Comparison of ENCODE assay signal across 2 cellular contexts in the genomic region with DNA sequence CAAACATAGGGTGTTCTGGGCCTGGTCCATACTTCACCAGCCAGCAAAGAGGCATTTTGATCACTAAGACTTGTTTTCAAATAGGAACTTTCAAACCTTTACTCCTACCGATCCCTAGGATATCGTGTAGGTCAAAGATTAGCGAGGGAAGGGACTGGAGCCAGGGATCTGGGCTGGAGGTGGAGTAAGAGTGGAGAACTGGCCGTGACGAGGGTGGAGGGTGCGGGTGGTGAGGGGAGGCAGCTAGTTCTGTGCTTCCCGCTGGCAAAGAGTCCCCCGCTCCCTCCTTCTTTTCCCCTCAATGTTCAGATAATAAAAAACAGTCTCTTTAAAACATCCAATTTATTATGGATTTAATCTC.
TF ChIP-seq lines count a peak whose summit lies in the region.

No MANE protein-coding gene starts in this region.

TF ChIP-seq in IMR-90, 13 proteins besides CTCF, POLR2A, EP300 and RAD21 (continued from another document):
- TF ChIP-seq MAZ (IDR thresholded peaks at IDR 0.05; ENCODE audit: borderline replicate concordance, low read depth, low read length) (no peak), FOS (IDR thresholded peaks at IDR 0.05; ENCODE audit: low read depth, low read length) (no peak), BHLHE40 (IDR thresholded peaks at IDR 0.05; ENCODE audit: low read depth, low read length) (no peak), NFE2L2 (IDR thresholded peaks at IDR 0.05; ENCODE audit: low read depth, low read length) (no peak), MXI1 (IDR thresholded peaks at IDR 0.05; ENCODE audit: borderline replicate concordance, low read depth, low read length) (no peak), SMC3 (IDR thresholded peaks at IDR 0.05; ENCODE audit: low read depth, low read length) (no peak), RFX5 (IDR thresholded peaks at IDR 0.05; ENCODE audit: low read depth, low read length) (no peak)
- TF ChIP-seq, protein P1, sequence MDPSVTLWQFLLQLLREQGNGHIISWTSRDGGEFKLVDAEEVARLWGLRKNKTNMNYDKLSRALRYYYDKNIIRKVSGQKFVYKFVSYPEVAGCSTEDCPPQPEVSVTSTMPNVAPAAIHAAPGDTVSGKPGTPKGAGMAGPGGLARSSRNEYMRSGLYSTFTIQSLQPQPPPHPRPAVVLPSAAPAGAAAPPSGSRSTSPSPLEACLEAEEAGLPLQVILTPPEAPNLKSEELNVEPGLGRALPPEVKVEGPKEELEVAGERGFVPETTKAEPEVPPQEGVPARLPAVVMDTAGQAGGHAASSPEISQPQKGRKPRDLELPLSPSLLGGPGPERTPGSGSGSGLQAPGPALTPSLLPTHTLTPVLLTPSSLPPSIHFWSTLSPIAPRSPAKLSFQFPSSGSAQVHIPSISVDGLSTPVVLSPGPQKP (IDR thresholded peaks at IDR 0.05; ENCODE audit: borderline replicate concordance, low read depth, low read length) = no peak
- TF ChIP-seq, protein P2, sequence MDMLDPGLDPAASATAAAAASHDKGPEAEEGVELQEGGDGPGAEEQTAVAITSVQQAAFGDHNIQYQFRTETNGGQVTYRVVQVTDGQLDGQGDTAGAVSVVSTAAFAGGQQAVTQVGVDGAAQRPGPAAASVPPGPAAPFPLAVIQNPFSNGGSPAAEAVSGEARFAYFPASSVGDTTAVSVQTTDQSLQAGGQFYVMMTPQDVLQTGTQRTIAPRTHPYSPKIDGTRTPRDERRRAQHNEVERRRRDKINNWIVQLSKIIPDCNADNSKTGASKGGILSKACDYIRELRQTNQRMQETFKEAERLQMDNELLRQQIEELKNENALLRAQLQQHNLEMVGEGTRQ (IDR thresholded peaks at IDR 0.05; ENCODE audit: low read depth, low read length) = no peak

TF ChIP-seq in HepG2, 621 proteins besides CTCF, POLR2A, EP300 and RAD21 (continued from another document):
- TF ChIP-seq, protein P3, sequence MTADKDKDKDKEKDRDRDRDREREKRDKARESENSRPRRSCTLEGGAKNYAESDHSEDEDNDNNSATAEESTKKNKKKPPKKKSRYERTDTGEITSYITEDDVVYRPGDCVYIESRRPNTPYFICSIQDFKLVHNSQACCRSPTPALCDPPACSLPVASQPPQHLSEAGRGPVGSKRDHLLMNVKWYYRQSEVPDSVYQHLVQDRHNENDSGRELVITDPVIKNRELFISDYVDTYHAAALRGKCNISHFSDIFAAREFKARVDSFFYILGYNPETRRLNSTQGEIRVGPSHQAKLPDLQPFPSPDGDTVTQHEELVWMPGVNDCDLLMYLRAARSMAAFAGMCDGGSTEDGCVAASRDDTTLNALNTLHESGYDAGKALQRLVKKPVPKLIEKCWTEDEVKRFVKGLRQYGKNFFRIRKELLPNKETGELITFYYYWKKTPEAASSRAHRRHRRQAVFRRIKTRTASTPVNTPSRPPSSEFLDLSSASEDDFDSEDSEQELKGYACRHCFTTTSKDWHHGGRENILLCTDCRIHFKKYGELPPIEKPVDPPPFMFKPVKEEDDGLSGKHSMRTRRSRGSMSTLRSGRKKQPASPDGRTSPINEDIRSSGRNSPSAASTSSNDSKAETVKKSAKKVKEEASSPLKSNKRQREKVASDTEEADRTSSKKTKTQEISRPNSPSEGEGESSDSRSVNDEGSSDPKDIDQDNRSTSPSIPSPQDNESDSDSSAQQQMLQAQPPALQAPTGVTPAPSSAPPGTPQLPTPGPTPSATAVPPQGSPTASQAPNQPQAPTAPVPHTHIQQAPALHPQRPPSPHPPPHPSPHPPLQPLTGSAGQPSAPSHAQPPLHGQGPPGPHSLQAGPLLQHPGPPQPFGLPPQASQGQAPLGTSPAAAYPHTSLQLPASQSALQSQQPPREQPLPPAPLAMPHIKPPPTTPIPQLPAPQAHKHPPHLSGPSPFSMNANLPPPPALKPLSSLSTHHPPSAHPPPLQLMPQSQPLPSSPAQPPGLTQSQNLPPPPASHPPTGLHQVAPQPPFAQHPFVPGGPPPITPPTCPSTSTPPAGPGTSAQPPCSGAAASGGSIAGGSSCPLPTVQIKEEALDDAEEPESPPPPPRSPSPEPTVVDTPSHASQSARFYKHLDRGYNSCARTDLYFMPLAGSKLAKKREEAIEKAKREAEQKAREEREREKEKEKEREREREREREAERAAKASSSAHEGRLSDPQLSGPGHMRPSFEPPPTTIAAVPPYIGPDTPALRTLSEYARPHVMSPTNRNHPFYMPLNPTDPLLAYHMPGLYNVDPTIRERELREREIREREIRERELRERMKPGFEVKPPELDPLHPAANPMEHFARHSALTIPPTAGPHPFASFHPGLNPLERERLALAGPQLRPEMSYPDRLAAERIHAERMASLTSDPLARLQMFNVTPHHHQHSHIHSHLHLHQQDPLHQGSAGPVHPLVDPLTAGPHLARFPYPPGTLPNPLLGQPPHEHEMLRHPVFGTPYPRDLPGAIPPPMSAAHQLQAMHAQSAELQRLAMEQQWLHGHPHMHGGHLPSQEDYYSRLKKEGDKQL (CRISPR knock-in tag; IDR thresholded peaks at IDR 0.05; ENCODE audit: low read depth) = no peak
- TF ChIP-seq RBM22 (optimal IDR thresholded peaks at IDR 0.05; ENCODE audit: low read length) = peak; percentile 60
- TF ChIP-seq CENPX (CRISPR knock-in tag; IDR thresholded peaks at IDR 0.05) = no peak
- TF ChIP-seq, protein P4, sequence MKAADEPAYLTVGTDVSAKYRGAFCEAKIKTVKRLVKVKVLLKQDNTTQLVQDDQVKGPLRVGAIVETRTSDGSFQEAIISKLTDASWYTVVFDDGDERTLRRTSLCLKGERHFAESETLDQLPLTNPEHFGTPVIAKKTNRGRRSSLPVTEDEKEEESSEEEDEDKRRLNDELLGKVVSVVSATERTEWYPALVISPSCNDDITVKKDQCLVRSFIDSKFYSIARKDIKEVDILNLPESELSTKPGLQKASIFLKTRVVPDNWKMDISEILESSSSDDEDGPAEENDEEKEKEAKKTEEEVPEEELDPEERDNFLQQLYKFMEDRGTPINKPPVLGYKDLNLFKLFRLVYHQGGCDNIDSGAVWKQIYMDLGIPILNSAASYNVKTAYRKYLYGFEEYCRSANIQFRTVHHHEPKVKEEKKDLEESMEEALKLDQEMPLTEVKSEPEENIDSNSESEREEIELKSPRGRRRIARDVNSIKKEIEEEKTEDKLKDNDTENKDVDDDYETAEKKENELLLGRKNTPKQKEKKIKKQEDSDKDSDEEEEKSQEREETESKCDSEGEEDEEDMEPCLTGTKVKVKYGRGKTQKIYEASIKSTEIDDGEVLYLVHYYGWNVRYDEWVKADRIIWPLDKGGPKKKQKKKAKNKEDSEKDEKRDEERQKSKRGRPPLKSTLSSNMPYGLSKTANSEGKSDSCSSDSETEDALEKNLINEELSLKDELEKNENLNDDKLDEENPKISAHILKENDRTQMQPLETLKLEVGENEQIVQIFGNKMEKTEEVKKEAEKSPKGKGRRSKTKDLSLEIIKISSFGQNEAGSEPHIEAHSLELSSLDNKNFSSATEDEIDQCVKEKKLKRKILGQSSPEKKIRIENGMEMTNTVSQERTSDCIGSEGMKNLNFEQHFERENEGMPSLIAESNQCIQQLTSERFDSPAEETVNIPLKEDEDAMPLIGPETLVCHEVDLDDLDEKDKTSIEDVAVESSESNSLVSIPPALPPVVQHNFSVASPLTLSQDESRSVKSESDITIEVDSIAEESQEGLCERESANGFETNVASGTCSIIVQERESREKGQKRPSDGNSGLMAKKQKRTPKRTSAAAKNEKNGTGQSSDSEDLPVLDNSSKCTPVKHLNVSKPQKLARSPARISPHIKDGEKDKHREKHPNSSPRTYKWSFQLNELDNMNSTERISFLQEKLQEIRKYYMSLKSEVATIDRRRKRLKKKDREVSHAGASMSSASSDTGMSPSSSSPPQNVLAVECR (CRISPR knock-in tag; IDR thresholded peaks at IDR 0.05; ENCODE audit: borderline replicate concordance) = no peak
- TF ChIP-seq ZNF296 (CRISPR knock-in tag; conservative IDR thresholded peaks at IDR 0.05) = no peak
TF ChIP-seq in HepG2: peak in this region for 1.
